In genomic region chr15:71080705-71081104, GRCh38 we compare ENCODE assay signal across 15 cellular contexts. TPM values are rescaled to one million over a fixed set of nuclear protein-coding genes. Genes with fewer than 3 reads are reported as not detected.
DNase-seq lines count a peak whose midpoint lies in the region; ATAC-seq and TF ChIP-seq lines count a peak whose summit lies in the region.
"Had no signal": no experiment of that assay in that cellular context is flagged by ENCODE, and none has a peak within 500 bp of the region (broad histone marks: within the 10 kb centered on the region; RNA-seq: fewer than 3 reads in every experiment).

No MANE protein-coding gene starts in this region.

- in situ Hi-C loops in transverse colon (cut with MboI; ENCODE audit: low pct_ligation_motif_present in 1 of 4, low pct_unique_long_range_greater_than_20kb in 1 of 4, low sequenced_read_pairs in 3 of 4), result no loop called here

- intact Hi-C loops in ascending aorta (cut with DNase I) (loop anchor here (5.0 kb wide), 2 partner anchors 202 to 247 kb away; no protein-coding TSS in a partner anchor), transverse colon (cut with DNase I; ENCODE audit: low total_unique reads) (no loop called here)

- H3K4me3 ChIP-seq in ascending aorta, result no peak overlapping the region
- no peak overlapping the region for H3K4me3 ChIP-seq in transverse colon
- H3K4me3 ChIP-seq: adrenal gland, GM23338, SJSA1 had no signal

- no peak for TF ChIP-seq CTCF in ascending aorta (IDR thresholded peaks at IDR 0.05)
- no peak for TF ChIP-seq CTCF in foreskin keratinocyte (conservative IDR thresholded peaks at IDR 0.05)
- no peak for TF ChIP-seq CTCF in transverse colon (IDR thresholded peaks at IDR 0.05)

- no peak for TF ChIP-seq EP300 in transverse colon (IDR thresholded peaks at IDR 0.05; ENCODE audit: low read depth)

- no peak for TF ChIP-seq POLR2A in transverse colon (IDR thresholded peaks at IDR 0.05)

- H3K9me3 ChIP-seq in ascending aorta (no peaks in the 10 kb centered on the region), transverse colon (no peaks in the 10 kb centered on the region)
- H3K9me3 ChIP-seq: adrenal gland, SJSA1 had no signal

- H3K4me1 ChIP-seq in ascending aorta (peaks cover 5 to 44% of the 10 kb centered on the region in 2 donors), foreskin keratinocyte (peaks cover 32% of the 10 kb centered on the region), transverse colon (peaks cover 0 to 24% (median 14%) of the 10 kb centered on the region in 4 donors)

- peak; percentile 91 for DNase-seq in HCEC 1CT
- DNase-seq in ascending aorta (ENCODE audit: low spot score in 2 of 2), result peak in 1 of 2 donors; percentile 78
- DNase-seq in foreskin keratinocyte, result peak; percentile 97 to 98
- DNase-seq in transverse colon, result no peak
- no peak for DNase-seq in NCI-H1048 (lab: John Stamatoyannopoulos, UW)
- no peak for DNase-seq in NCI-H524 (lab: John Stamatoyannopoulos, UW)
- DNase-seq in RPMI8226, result no peak
- DNase-seq: effector CD8-positive, alpha-beta T cell; NCI-H1105 treated with DMSO at 0.1 percent for 48 hours; NCI-H526 treated with DMSO at 0.1 percent for 48 hours; stimulated activated naive CD8-positive, alpha-beta T cell treated with anti-CD3 and anti-CD28 coated beads, Interleukin-15, amount 100 ng/mL, for 72 hours had no signal

- 47% methylated on average over 1 of the region's 1 CpG; no CpG with 5 or more reads in 1 of the 2 donors for WGBS in transverse colon (ENCODE audit: low coverage in 1 of 2), 2 donors

- H3K27me3 ChIP-seq in ascending aorta, result no peaks in the 10 kb centered on the region
- H3K27me3 ChIP-seq in foreskin keratinocyte, result no peaks in the 10 kb centered on the region
- H3K27me3 ChIP-seq in transverse colon, result no peaks in the 10 kb centered on the region
- H3K27me3 ChIP-seq: adrenal gland, SJSA1 had no signal

- no peaks in the 10 kb centered on the region for H3K36me3 ChIP-seq in ascending aorta
- no peaks in the 10 kb centered on the region for H3K36me3 ChIP-seq in transverse colon
- H3K36me3 ChIP-seq: adrenal gland, SJSA1 had no signal

- H3K27ac ChIP-seq in ascending aorta (peak overlapping the region; percentile 93 to 95), foreskin keratinocyte (peak overlapping the region; percentile 96), transverse colon (peak overlapping the region; percentile 80 to 86 (median 81))
- H3K27ac ChIP-seq: adrenal gland had no signal

- ATAC-seq in foreskin keratinocyte, result peak; percentile 78
- no peak for ATAC-seq in GM19455 (IDR thresholded peaks at IDR 0.05; ENCODE audit: unreplicated experiment)
- ATAC-seq: GM23338; stimulated activated naive CD8-positive, alpha-beta T cell treated with anti-CD3 and anti-CD28 coated beads, Interleukin-15, amount 100 ng/mL, for 72 hours had no signal

RNA-seq across cellular contexts. Expression of gene THSD4, which starts 34.6 kb away (rescaled TPM):
- total RNA-seq in ascending aorta, result 151 TPM
- 44.0 and 56.5 TPM in 2 replicates for total RNA-seq in foreskin keratinocyte
- 18.0 and 21.0 TPM in 2 replicates for polyA plus RNA-seq in foreskin keratinocyte
- total RNA-seq in transverse colon, result 10 to 100 TPM; 13.3 to 57.2 (median 47.4) TPM

Comparison
In these comparisons a context has a peak if more than half of its experiments do, and no peak if none do; other contexts are left out.
1. DNase-seq: peak in HCEC 1CT (single experiment) and foreskin keratinocyte (2 of 2); none in transverse colon (single experiment), NCI-H1048 (single experiment), NCI-H524 (0 of 2) and RPMI8226 (single experiment).
2. Peak in every context shown above with its lines, with median percentiles within 50 percentile points of each other: H3K27ac ChIP-seq.